In the genomic region with DNA sequence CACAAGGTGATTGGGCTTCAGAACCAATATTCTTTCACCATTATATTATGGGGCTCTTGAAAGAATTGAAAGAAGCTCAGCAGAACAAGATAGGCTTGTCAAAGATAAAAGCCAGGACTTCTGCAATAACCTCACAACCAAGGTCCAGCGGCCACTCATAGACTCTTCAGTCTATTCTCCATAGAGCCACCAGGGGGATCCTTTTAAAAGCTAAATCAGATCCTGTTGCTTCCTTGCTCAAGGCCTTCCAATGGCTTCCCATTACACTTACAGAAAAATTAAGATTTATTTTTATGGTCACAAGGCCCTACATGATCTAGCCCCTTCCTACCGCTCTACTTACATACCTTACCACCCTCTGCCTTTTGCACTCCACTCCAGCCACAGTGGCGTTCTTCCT, we compare ENCODE assay signal across 10 cellular contexts.
DNase-seq lines count a peak whose midpoint lies in the region; ATAC-seq, FAIRE-seq and TF ChIP-seq lines count a peak whose summit lies in the region.
"Had no signal": no experiment of that assay in that cellular context is flagged by ENCODE, and none has a peak within 500 bp of the region (broad histone marks: within the 10 kb centered on the region; RNA-seq: fewer than 3 reads in every experiment).

No MANE protein-coding gene starts in this region.

- no peaks in the 10 kb centered on the region for H3K9me3 ChIP-seq in vagina

- DNase-seq in GM12891 (ENCODE audit: insufficient read length, low spot score) (peak; percentile 11), NCI-H460 (ENCODE audit: extremely low read depth, low read depth) (peak; percentile 6), epithelial cell of esophagus (ENCODE audit: low read depth) (peak; percentile 20), urothelium cell line (ENCODE audit: low spot score) (no peak), vagina (ENCODE audit: extremely low spot score in 2 of 2) (no peak)
- no peak for DNase-seq in stimulated activated CD8-positive, alpha-beta memory T cell treated with anti-CD3 and anti-CD28 coated beads, Interleukin-4, amount 100 ng/mL, for 48 hours
- DNase-seq: activated effector memory CD4-positive, alpha-beta T cell treated with Interleukin-2 at 50 U/mL for 16 hours; DMS79 had no signal

- TF ChIP-seq POLR2A in GM12891 (IDR thresholded peaks at IDR 0.05; ENCODE audit: low read depth, low read length), result no peak
- TF ChIP-seq POLR2A in vagina (IDR thresholded peaks at IDR 0.05), result no peak

- no peak for ATAC-seq in activated CD4-positive, CD25-positive, alpha-beta regulatory T cell treated with anti-CD3 and anti-CD28 coated beads, Interleukin-2, amount 50 U/mL, for 24 hours

- H3K4me3 ChIP-seq in epithelial cell of esophagus (ENCODE audit: low read length) (no peak overlapping the region), vagina (no peak overlapping the region)

- TF ChIP-seq CTCF in C4-2B (conservative IDR thresholded peaks at IDR 0.05), result peak; percentile 72
- TF ChIP-seq CTCF in epithelial cell of esophagus (IDR thresholded peaks at IDR 0.05; ENCODE audit: insufficient read depth, low read depth, low read length, missing control alignments), result peak; percentile 39
- TF ChIP-seq CTCF in vagina (IDR thresholded peaks at IDR 0.05), result no peak

- no peaks in the 10 kb centered on the region for H3K27me3 ChIP-seq in vagina

- no peak for FAIRE-seq in GM12891 (lab: Jason Lieb, UNC)
- no peak for FAIRE-seq in urothelium cell line (lab: Jason Lieb, UNC)

- H3K27ac ChIP-seq in C4-2B, result no peak overlapping the region
- no peak overlapping the region for H3K27ac ChIP-seq in vagina

- intact Hi-C loops in vagina (cut with DNase I), result no loop called here

- no peaks in the 10 kb centered on the region for H3K36me3 ChIP-seq in vagina

- H3K4me1 ChIP-seq in vagina, result no peaks in the 10 kb centered on the region

TF ChIP-seq in GM12891, 5 proteins besides CTCF, POLR2A, EP300 and RAD21:
- TF ChIP-seq SPI1 (IDR thresholded peaks at IDR 0.05; ENCODE audit: low read depth, low read length) (no peak), POU2F2 (IDR thresholded peaks at IDR 0.05; ENCODE audit: low read depth, low read length) (no peak), TAF1 (IDR thresholded peaks at IDR 0.05; ENCODE audit: low read depth, low read length) (no peak), POLR2AphosphoS5 (IDR thresholded peaks at IDR 0.05; ENCODE audit: low read depth, low read length) (no peak), PAX5 (IDR thresholded peaks at IDR 0.05; ENCODE audit: insufficient read depth, low read length, severe bottlenecking) (no peak)

Comparison
In these comparisons a context has a peak if more than half of its experiments do, and no peak if none do; other contexts are left out.
1. CTCF ChIP-seq: peak in C4-2B (single experiment) and epithelial cell of esophagus (single experiment); none in vagina (0 of 3).
2. DNase-seq: peak in GM12891 (single experiment), NCI-H460 (single experiment) and epithelial cell of esophagus (single experiment); none in urothelium cell line (single experiment), stimulated activated CD8-positive, alpha-beta memory T cell treated with anti-CD3 and anti-CD28 coated beads, Interleukin-4, amount 100 ng/mL, for 48 hours (single experiment) and vagina (0 of 2).